ENCODE assay signal across 8 cellular contexts in genomic region chr7:2403014-2403717, GRCh38. TPM values are rescaled to one million over a fixed set of nuclear protein-coding genes. Genes with fewer than 3 reads are reported as not detected.
DNase-seq lines count a peak whose midpoint lies in the region; ATAC-seq and TF ChIP-seq lines count a peak whose summit lies in the region.

TSS of gene CHST12 (plus strand) at chr7:2403611. CDS start at chr7:2432640, 29,029 bp downstream.

- H3K4me3 Mint-ChIP-seq in activated CD4-positive, alpha-beta T cell treated with anti-CD3 and anti-CD28 coated beads, Interleukin-2, amount 10 ng/mL, durations not matched to agents 24 days and 14 days: peak within 1 kb of the TSS; percentile 91

- peak within 1 kb of the TSS; percentile 87 for H3K4me3 ChIP-seq in colonic mucosa

- no peaks in the 10 kb centered on the region for H3K27me3 Mint-ChIP-seq in activated CD4-positive, alpha-beta T cell treated with anti-CD3 and anti-CD28 coated beads, Interleukin-2, amount 10 ng/mL, durations not matched to agents 24 days and 14 days

- peak within 1 kb of the TSS; percentile 85 for H3K27ac Mint-ChIP-seq in activated CD4-positive, alpha-beta T cell treated with anti-CD3 and anti-CD28 coated beads, Interleukin-2, amount 10 ng/mL, durations not matched to agents 24 days and 14 days

- H3K4me1 Mint-ChIP-seq in activated CD4-positive, alpha-beta T cell treated with anti-CD3 and anti-CD28 coated beads, Interleukin-2, amount 10 ng/mL, durations not matched to agents 24 days and 14 days: peaks cover 47% of the 10 kb centered on the region

- no peaks in the 10 kb centered on the region for H3K36me3 ChIP-seq in colonic mucosa

- peak within 1 kb of the TSS; percentile 70 to 74 for H3K9ac ChIP-seq in colonic mucosa (ENCODE audit: low read depth in 2 of 2, low read length in 2 of 2)

- no peak for TF ChIP-seq CTCF in colonic mucosa (IDR thresholded peaks at IDR 0.05)

- intact Hi-C loops in activated CD4-positive, alpha-beta T cell treated with anti-CD3 and anti-CD28 coated beads, Interleukin-2, amount 10 ng/mL, durations not matched to agents 24 days and 14 days (cut with micrococcal nuclease): loop anchor here (5.0 kb wide), 4 partner anchors 51 to 171 kb away; partner anchors contain the start of genes BRAT1, EIF3B, IQCE and MAD1L1
- intact Hi-C loops in colonic mucosa (cut with DNase I): no loop called here

- H3K9me3 ChIP-seq in colonic mucosa: no peaks in the 10 kb centered on the region

- peak; percentile 24 for ATAC-seq in GM19043 (IDR thresholded peaks at IDR 0.05; ENCODE audit: low read depth, unreplicated experiment)
- ATAC-seq in HG03439 (IDR thresholded peaks at IDR 0.05; ENCODE audit: unreplicated experiment): peak; percentile 48

- peaks cover 7% of the 10 kb centered on the region for H3K4me1 ChIP-seq in colonic mucosa

- H3K9me3 Mint-ChIP-seq in activated CD4-positive, alpha-beta T cell treated with anti-CD3 and anti-CD28 coated beads, Interleukin-2, amount 10 ng/mL, durations not matched to agents 24 days and 14 days: no peaks in the 10 kb centered on the region

- H3K27me3 ChIP-seq in colonic mucosa: no peaks in the 10 kb centered on the region

- peak within 1 kb of the TSS; percentile 22 for H3K27ac ChIP-seq in colonic mucosa

- DNase-seq in AG08396 (ENCODE audit: low spot score): peak; percentile 100
- DNase-seq in NCI-H510A treated with DMSO at 0.1 percent for 48 hours (lab: John Stamatoyannopoulos, UW): peak; percentile 98
- DNase-seq in activated CD4-positive, alpha-beta T cell treated with anti-CD3 and anti-CD28 coated beads, Interleukin-2, amount 10 ng/mL, durations not matched to agents 24 days and 14 days: peak; percentile 99
- DNase-seq in colonic mucosa: peak; percentile 94
- peak; percentile 95 for DNase-seq in kidney tubule cell (ENCODE audit: low spot score)
- DNase-seq in stimulated activated CD4-positive, alpha-beta T cell treated with anti-CD3 and anti-CD28 coated beads, Interleukin-15, amount 100 ng/mL, for 48 hours (ENCODE audit: low read depth in 2 of 2): peak; percentile 83 to 93

- H3K36me3 Mint-ChIP-seq in activated CD4-positive, alpha-beta T cell treated with anti-CD3 and anti-CD28 coated beads, Interleukin-2, amount 10 ng/mL, durations not matched to agents 24 days and 14 days (ENCODE audit: low read depth): peaks cover 3% of the 10 kb centered on the region

RNA-seq across cellular contexts. Expression of gene CHST12, which starts in this region (rescaled TPM):
- 5.8 and 6.4 TPM in 2 replicates for total RNA-seq in activated CD4-positive, alpha-beta T cell treated with anti-CD3 and anti-CD28 coated beads, Interleukin-2, amount 10 ng/mL, durations not matched to agents 24 days and 14 days
- 1 to 10 TPM; 8.7 to 8.8 TPM for total RNA-seq in colonic mucosa

Comparison
In these comparisons a context has a peak if more than half of its experiments do, and no peak if none do; other contexts are left out.
1. Peak in every context shown above with its lines: DNase-seq, ATAC-seq, H3K4me3 ChIP-seq and H3K27ac ChIP-seq.